11 cellular contexts compared by ENCODE assay signal in the genomic region with DNA sequence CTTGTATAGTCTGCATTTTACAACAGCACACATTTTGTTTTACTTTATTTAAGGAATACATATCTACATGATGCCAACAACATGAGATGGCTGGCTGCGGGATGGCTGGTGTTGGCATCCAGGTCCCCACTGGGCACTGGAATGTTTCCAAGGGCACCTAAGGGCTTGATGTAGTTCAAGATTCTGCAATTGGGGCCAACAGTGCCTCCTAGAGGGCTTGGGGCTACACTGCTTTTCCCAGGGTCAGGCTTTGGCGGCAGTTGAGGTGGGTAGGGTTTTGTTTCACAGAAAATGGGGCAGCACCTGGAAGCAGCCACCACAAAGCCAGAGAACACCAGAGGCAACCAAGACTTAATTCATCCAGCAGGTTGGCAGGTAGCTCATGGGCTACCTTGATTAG.
DNase-seq lines count a peak whose midpoint lies in the region; TF ChIP-seq lines count a peak whose summit lies in the region.
"Had no signal": no experiment of that assay in that cellular context is flagged by ENCODE, and none has a peak within 500 bp of the region (broad histone marks: within the 10 kb centered on the region; RNA-seq: fewer than 3 reads in every experiment).

No MANE protein-coding gene starts in this region.

- H3K36me3 Mint-ChIP-seq in glutamatergic neuron (ENCODE audit: unreplicated experiment) = peaks cover 5% of the 10 kb centered on the region
- H3K36me3 Mint-ChIP-seq: memory B cell had no signal

- peaks cover 2% of the 10 kb centered on the region for H3K27me3 Mint-ChIP-seq in glutamatergic neuron (ENCODE audit: unreplicated experiment)

- in situ Hi-C loops in SK-MEL-5 (cut with HindIII; ENCODE audit: low pct_unique_long_range_greater_than_20kb, low sequenced_read_pairs) = no loop called here

- peaks cover 2% of the 10 kb centered on the region for H3K9me3 Mint-ChIP-seq in glutamatergic neuron (ENCODE audit: unreplicated experiment)
- H3K9me3 Mint-ChIP-seq: activated T-helper 2 cell treated with anti-CD3 and anti-CD28 coated beads, Interferon-gamma antibody, Interleukin-2, Interleukin-4, amounts not matched to agents 10 μg/mL and 5 μg/mL and 100 μg/mL, durations not matched to agents 14 hours and 24 hours and 36 hours had no signal

- no peak overlapping the region for H3K27ac Mint-ChIP-seq in glutamatergic neuron (ENCODE audit: unreplicated experiment)
- H3K27ac Mint-ChIP-seq: activated T-helper 2 cell treated with anti-CD3 and anti-CD28 coated beads, Interferon-gamma antibody, Interleukin-2, Interleukin-4, amounts not matched to agents 10 μg/mL and 5 μg/mL and 100 μg/mL, durations not matched to agents 14 hours and 24 hours and 36 hours; memory B cell had no signal

- H3K4me1 Mint-ChIP-seq in glutamatergic neuron (ENCODE audit: low read depth, unreplicated experiment) = no peaks in the 10 kb centered on the region
- H3K4me1 Mint-ChIP-seq: memory B cell had no signal

- no peak overlapping the region for H3K27ac ChIP-seq in 22Rv1

- no peak overlapping the region for H3K4me3 Mint-ChIP-seq in glutamatergic neuron (ENCODE audit: unreplicated experiment)
- H3K4me3 Mint-ChIP-seq: memory B cell had no signal

- DNase-seq in SK-MEL-5 (ENCODE audit: low read depth, low spot score) (peak; percentile 70), glutamatergic neuron (peak; percentile 33), EL (no peak), NCI-H2227 (lab: John Stamatoyannopoulos, UW; ENCODE audit: unreplicated experiment) (no peak), mesenteric fat pad (ENCODE audit: low spot score) (no peak), NCI-H2227 treated with DMSO at 0.1 percent for 48 hours (lab: John Stamatoyannopoulos, UW) (no peak)
- DNase-seq: stimulated activated naive CD4-positive, alpha-beta T cell treated with Interleukin-2 at 50 U/mL for 16 hours had no signal

- TF ChIP-seq CTCF in 22Rv1 (IDR thresholded peaks at IDR 0.05) = peak; percentile 57
- peak; percentile 68 for TF ChIP-seq CTCF in GM12873 (IDR thresholded peaks at IDR 0.05; ENCODE audit: insufficient read depth, low read depth, low read length, missing control alignments)
- TF ChIP-seq CTCF in glutamatergic neuron (IDR thresholded peaks at IDR 0.05; ENCODE audit: partially characterized antibody, unreplicated experiment) = peak; percentile 56

Comparison
In these comparisons a context has a peak if more than half of its experiments do, and no peak if none do; other contexts are left out.
1. DNase-seq: peak in SK-MEL-5 (single experiment) and glutamatergic neuron (single experiment); none in EL (single experiment), NCI-H2227 (single experiment), mesenteric fat pad (single experiment) and NCI-H2227 treated with DMSO at 0.1 percent for 48 hours (single experiment).
2. Peak in every context shown above with its lines, with median percentiles within 50 percentile points of each other: CTCF ChIP-seq.